1 cellular context compared by ENCODE assay signal in the genomic region with DNA sequence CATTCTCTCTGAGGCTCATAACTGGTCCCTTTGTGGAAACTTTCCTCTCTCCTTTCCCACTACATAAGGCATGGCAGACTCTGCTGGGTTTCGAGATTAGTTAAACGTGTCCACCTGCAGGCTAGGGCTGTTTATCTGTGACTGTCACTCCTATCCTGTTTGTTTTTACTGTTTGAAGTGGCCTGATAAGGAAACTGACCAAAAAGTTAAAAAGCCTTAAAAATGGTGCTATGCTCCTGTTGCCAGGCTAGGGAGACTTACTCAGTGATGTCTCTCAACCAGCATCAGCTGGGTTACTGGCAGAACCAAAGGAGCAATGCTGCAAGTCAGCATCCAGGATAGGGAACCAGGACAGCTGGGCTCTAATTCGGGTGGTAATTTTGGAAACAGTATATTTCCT.
TF ChIP-seq lines count a peak whose summit lies in the region.

No MANE protein-coding gene starts in this region.

TF ChIP-seq in GM12891, 5 proteins besides CTCF, POLR2A, EP300 and RAD21 (continued from another document):
- TF ChIP-seq POLR2AphosphoS5 (IDR thresholded peaks at IDR 0.05; ENCODE audit: low read depth, low read length) (no peak), TAF1 (IDR thresholded peaks at IDR 0.05; ENCODE audit: low read depth, low read length) (no peak), SPI1 (IDR thresholded peaks at IDR 0.05; ENCODE audit: low read depth, low read length) (no peak)
